ENCODE assay signal across 26 cellular contexts in the genomic region with DNA sequence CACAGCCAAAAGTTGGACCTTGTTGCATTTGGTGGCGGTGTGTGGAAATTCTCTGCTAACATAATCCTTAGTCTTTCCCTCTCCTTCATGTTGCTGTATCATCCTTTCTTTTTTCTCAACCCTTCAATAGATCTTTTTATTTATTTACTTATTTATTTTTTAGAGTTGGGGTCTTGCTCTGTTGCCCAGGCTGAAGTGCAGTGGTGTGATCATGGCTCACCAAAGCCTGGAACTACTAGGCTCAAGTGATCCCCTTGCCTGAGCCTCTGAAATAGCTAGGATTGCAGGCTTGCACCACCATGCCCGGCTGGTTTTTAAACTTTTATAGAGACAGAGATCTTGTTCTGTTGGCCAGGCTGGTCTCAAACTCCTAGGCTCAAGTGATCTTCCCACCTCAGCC. TPM values are rescaled to one million over a fixed set of nuclear protein-coding genes. Genes with fewer than 3 reads are reported as not detected.
DNase-seq lines count a peak whose midpoint lies in the region; ATAC-seq and TF ChIP-seq lines count a peak whose summit lies in the region.
"Had no signal": no experiment of that assay in that cellular context is flagged by ENCODE, and none has a peak within 500 bp of the region (broad histone marks: within the 10 kb centered on the region; RNA-seq: fewer than 3 reads in every experiment).

No MANE protein-coding gene starts in this region.

- peaks cover 69% of the 10 kb centered on the region for H3K4me1 Mint-ChIP-seq in dendritic cell treated with granulocyte-macrophage colony-stimulating factor and Interleukin-4, amounts not matched to agents 40 ng/mL and 50 ng/mL, for 4 days (ENCODE audit: low read depth)
- H3K4me1 Mint-ChIP-seq in memory B cell = peaks cover 33% of the 10 kb centered on the region
- H3K4me1 Mint-ChIP-seq in activated naive CD8-positive, alpha-beta T cell treated with anti-CD3 and anti-CD28 coated beads for 36 hours = peaks cover 8% of the 10 kb centered on the region

- no peak overlapping the region for H3K27ac ChIP-seq in HEK293 (ENCODE audit: extremely low read depth, low read depth, low read length)
- peak overlapping the region; percentile 83 for H3K27ac ChIP-seq in PC-3 (ENCODE audit: low read length)
- H3K27ac ChIP-seq: A549, GM23248, KMS-11, RWPE1 had no signal

- peaks cover 96% of the 10 kb centered on the region for H3K36me3 Mint-ChIP-seq in dendritic cell treated with granulocyte-macrophage colony-stimulating factor and Interleukin-4, amounts not matched to agents 40 ng/mL and 50 ng/mL, for 4 days (ENCODE audit: low read depth)
- peaks cover 36% of the 10 kb centered on the region for H3K36me3 Mint-ChIP-seq in memory B cell
- H3K36me3 Mint-ChIP-seq in activated naive CD8-positive, alpha-beta T cell treated with anti-CD3 and anti-CD28 coated beads for 36 hours = peaks cover 2% of the 10 kb centered on the region

- no peaks in the 10 kb centered on the region for H3K4me1 ChIP-seq in HEK293 (ENCODE audit: control insufficient read depth, insufficient read depth, low read length)
- H3K4me1 ChIP-seq in PC-3 (ENCODE audit: insufficient read depth, low read length) = peaks cover 37% of the 10 kb centered on the region
- H3K4me1 ChIP-seq: A549 had no signal

- no peaks in the 10 kb centered on the region for H3K27me3 Mint-ChIP-seq in dendritic cell treated with granulocyte-macrophage colony-stimulating factor and Interleukin-4, amounts not matched to agents 40 ng/mL and 50 ng/mL, for 4 days
- H3K27me3 Mint-ChIP-seq in memory B cell = no peaks in the 10 kb centered on the region
- H3K27me3 Mint-ChIP-seq in activated naive CD8-positive, alpha-beta T cell treated with anti-CD3 and anti-CD28 coated beads for 36 hours = no peaks in the 10 kb centered on the region

- CTCF ChIA-PET in HEK293 (lab: Yijun Ruan, JAX) = no interaction called here
- CTCF ChIA-PET in PC-3 (lab: Charles Lee) = no interaction called here

- H3K9me3 Mint-ChIP-seq in dendritic cell treated with granulocyte-macrophage colony-stimulating factor and Interleukin-4, amounts not matched to agents 40 ng/mL and 50 ng/mL, for 4 days = no peaks in the 10 kb centered on the region
- no peaks in the 10 kb centered on the region for H3K9me3 Mint-ChIP-seq in memory B cell
- no peaks in the 10 kb centered on the region for H3K9me3 Mint-ChIP-seq in activated naive CD8-positive, alpha-beta T cell treated with anti-CD3 and anti-CD28 coated beads for 36 hours
- H3K9me3 Mint-ChIP-seq: CD8-positive, alpha-beta T cell had no signal

- H3K9me2 ChIP-seq in PC-3 (replicated peaks; ENCODE audit: low read length) = no peaks in the 10 kb centered on the region

- DNase-seq in PC-3 (no peak), memory B cell (ENCODE audit: low spot score in 2 of 2) (no peak), D341Med (ENCODE audit: low spot score) (no peak), 8988T (no peak)
- DNase-seq in activated naive CD8-positive, alpha-beta T cell treated with anti-CD3 and anti-CD28 coated beads for 36 hours = no peak
- DNase-seq: AML-193; C1 segment of cervical spinal cord; Caco-2; CD8-positive, alpha-beta T cell; DND-41; GM23248; H7; IMR-90; NCI-H1092 treated with DMSO at 0.1 percent for 48 hours; NCI-H1436 treated with DMSO at 0.1 percent for 48 hours; NCI-H187 treated with DMSO at 0.1 percent for 48 hours; NCI-H345; NCI-H510A treated with DMSO at 0.1 percent for 48 hours; SHP77 treated with DMSO at 0.1 percent for 48 hours had no signal

- no TSS peak for BruUV-seq in PC-3 (replicated peaks; lab: Mats Ljungman, UMichigan)

- no peak overlapping the region for H3K4me3 Mint-ChIP-seq in dendritic cell treated with granulocyte-macrophage colony-stimulating factor and Interleukin-4, amounts not matched to agents 40 ng/mL and 50 ng/mL, for 4 days
- H3K4me3 Mint-ChIP-seq in memory B cell = no peak overlapping the region
- H3K4me3 Mint-ChIP-seq in activated naive CD8-positive, alpha-beta T cell treated with anti-CD3 and anti-CD28 coated beads for 36 hours = no peak overlapping the region
- H3K4me3 Mint-ChIP-seq: CD8-positive, alpha-beta T cell had no signal

- no peak for ATAC-seq in PC-3
- no peak for ATAC-seq in memory B cell (ENCODE audit: low read depth)
- no peak for ATAC-seq in GM19455 (IDR thresholded peaks at IDR 0.05; ENCODE audit: unreplicated experiment)
- ATAC-seq: A549; CD8-positive, alpha-beta T cell; Panc1 had no signal

- no peak overlapping the region for H2AFZ ChIP-seq in PC-3 (ENCODE audit: low read length)
- H2AFZ ChIP-seq: GM23248 had no signal

- H3K9ac ChIP-seq in PC-3 (ENCODE audit: low read length) = 0 out of 2 replicates have a peak overlapping the region, but pooled peaks have one; percentile 68
- H3K9ac ChIP-seq: GM23248, KMS-11 had no signal

- intact Hi-C loops in PC-3 (cut with micrococcal nuclease) = loop anchor here (5.0 kb wide), 1 partner anchor 34 kb away; no protein-coding TSS in a partner anchor
- intact Hi-C loops in dendritic cell treated with granulocyte-macrophage colony-stimulating factor and Interleukin-4, amounts not matched to agents 40 ng/mL and 50 ng/mL, for 4 days (cut with micrococcal nuclease) = no loop called here

- no peaks in the 10 kb centered on the region for H3K9me3 ChIP-seq in HEK293 (ENCODE audit: control insufficient read depth, insufficient read depth, low read depth, low read length)
- H3K9me3 ChIP-seq in PC-3 (ENCODE audit: low read length) = no peaks in the 10 kb centered on the region
- H3K9me3 ChIP-seq: A549, Caco-2 had no signal

- H3F3A ChIP-seq in PC-3 (ENCODE audit: low read length, unreplicated experiment) = no peaks in the 10 kb centered on the region

- H3K27me3 ChIP-seq in PC-3 (ENCODE audit: low read length) = no peaks in the 10 kb centered on the region

- H3K79me2 ChIP-seq in PC-3 (ENCODE audit: low read length) = peaks cover 8% of the 10 kb centered on the region

- no peak overlapping the region for H3K4me3 ChIP-seq in HEK293 (ENCODE audit: low read depth, low read length)
- peak overlapping the region; percentile 63; the same call in 1 of the 2 replicates for H3K4me3 ChIP-seq in PC-3 (ENCODE audit: low read length)
- H3K4me3 ChIP-seq: A549, GM23248 had no signal

- H3K36me3 ChIP-seq in HEK293 (ENCODE audit: control insufficient read depth in 2 of 2, insufficient read depth in 1 of 2, low read length in 2 of 2) (no peaks in the 10 kb centered on the region), PC-3 (ENCODE audit: low read depth, low read length) (no peaks in the 10 kb centered on the region)

- POLR2A ChIA-PET in HEK293 (lab: Yijun Ruan, JAX) (no interaction called here), PC-3 (lab: Charles Lee; ENCODE audit: unreplicated experiment) (no interaction called here)

- peak overlapping the region; percentile 85 for H3K4me2 ChIP-seq in PC-3 (ENCODE audit: low read length)
- H3K4me2 ChIP-seq: A549, KMS-11 had no signal

- TF ChIP-seq CTCF in HEK293 (tag by site-specific recombination; IDR thresholded peaks at IDR 0.05) (no peak), PC-3 (conservative IDR thresholded peaks at IDR 0.05; ENCODE audit: low read depth, low read length) (no peak)

- H4K20me1 ChIP-seq in PC-3 (ENCODE audit: low read length) = no peaks in the 10 kb centered on the region

- peak overlapping the region; percentile 78 for H3K27ac Mint-ChIP-seq in dendritic cell treated with granulocyte-macrophage colony-stimulating factor and Interleukin-4, amounts not matched to agents 40 ng/mL and 50 ng/mL, for 4 days
- H3K27ac Mint-ChIP-seq in memory B cell = peak overlapping the region; percentile 81
- H3K27ac Mint-ChIP-seq in activated naive CD8-positive, alpha-beta T cell treated with anti-CD3 and anti-CD28 coated beads for 36 hours = no peak overlapping the region
- H3K27ac Mint-ChIP-seq: CD8-positive, alpha-beta T cell had no signal

TF ChIP-seq in HEK293, 187 proteins besides CTCF, POLR2A, EP300 and RAD21:
- TF ChIP-seq ZNF121 (tag by site-specific recombination; IDR thresholded peaks at IDR 0.05) (peak; percentile 58; the same call in 1 of the 2 replicates), ZNF580 (tag by site-specific recombination; IDR thresholded peaks at IDR 0.05) (no peak)

RNA-seq across cellular contexts. Expression of gene SNX29, which starts 51.7 kb away (rescaled TPM):
- total RNA-seq in PC-3 (2014; rRNA removed) = 5.2 and 10.5 TPM in 2 replicates
- total RNA-seq in activated naive CD8-positive, alpha-beta T cell treated with anti-CD3 and anti-CD28 coated beads for 36 hours = 1 to 10 TPM; 6.7 to 7.3 TPM
